In genomic region chr17:73268582-73269328, GRCh38 we compare ENCODE assay signal across 1 cellular context.
A peak's percentile ranks its signal among the peaks of the same experiment; 100 is the strongest.
TF ChIP-seq lines count a peak whose summit lies in the region.

No MANE protein-coding gene starts in this region.

TF ChIP-seq in H1, 55 proteins besides CTCF, POLR2A, EP300 and RAD21:
- TF ChIP-seq POLR2AphosphoS5 (IDR thresholded peaks at IDR 0.05; ENCODE audit: low read depth, low read length) (no peak), ASH2L (IDR thresholded peaks at IDR 0.05; ENCODE audit: low read length) (peak; percentile 42)
